In the genomic region with DNA sequence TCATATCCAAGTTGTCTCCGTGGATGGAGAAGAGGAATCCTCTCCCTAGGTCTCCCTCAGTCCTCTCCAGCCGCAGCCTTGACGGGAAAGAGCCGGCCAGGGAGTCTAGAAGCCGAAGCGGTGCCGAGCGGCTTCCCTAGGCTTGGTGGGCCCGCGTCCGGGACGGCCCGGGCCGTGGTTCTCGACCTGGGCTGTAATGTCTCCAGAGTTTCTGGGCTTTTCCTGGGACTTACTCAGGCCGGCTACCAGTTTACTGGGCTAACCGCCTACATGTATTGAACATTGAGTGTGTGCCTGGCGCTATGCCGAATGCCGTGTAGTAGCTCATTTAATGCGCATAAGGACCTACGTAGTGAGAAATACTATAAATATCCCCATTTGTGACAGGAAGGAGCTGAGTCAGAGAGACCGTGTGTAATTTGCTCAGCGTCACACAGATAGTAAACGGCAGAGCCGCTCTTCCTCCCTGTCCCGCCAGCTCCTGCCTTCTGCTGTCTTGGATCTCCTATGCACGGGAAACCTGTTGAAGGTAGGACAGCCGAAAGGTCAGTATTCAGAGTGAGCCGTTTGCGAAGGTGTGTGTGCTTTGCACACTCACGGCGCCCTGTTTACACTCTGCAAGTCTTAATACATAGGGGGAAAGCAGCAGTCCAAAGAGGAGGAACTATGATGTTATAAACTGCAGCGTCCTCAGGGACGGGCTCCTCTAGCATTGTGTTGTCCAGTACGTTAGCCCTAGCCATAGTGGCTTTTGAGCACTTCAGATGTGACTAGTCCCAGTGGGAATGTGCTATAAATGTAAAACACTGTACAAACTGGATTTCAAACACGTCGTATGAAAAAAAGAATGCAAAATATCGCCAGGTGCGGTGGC, we compare ENCODE assay signal across 1 cellular context.
TF ChIP-seq lines count a peak whose summit lies in the region.

No MANE protein-coding gene starts in this region.

TF ChIP-seq in H1, 55 proteins besides CTCF, POLR2A, EP300 and RAD21:
- TF ChIP-seq TBP (IDR thresholded peaks at IDR 0.05; ENCODE audit: low read depth, low read length) (no peak), RFX5 (IDR thresholded peaks at IDR 0.05; ENCODE audit: borderline replicate concordance, low read depth, low read length) (no peak), TEAD4 (IDR thresholded peaks at IDR 0.05; ENCODE audit: low read depth, low read length) (no peak), CBX5 (IDR thresholded peaks at IDR 0.05; ENCODE audit: low read depth, low read length) (no peak), TAF1 (IDR thresholded peaks at IDR 0.05; ENCODE audit: low read depth, low read length) (no peak), CHD1 (IDR thresholded peaks at IDR 0.05; ENCODE audit: low read depth, low read length) (no peak), TCF12 (IDR thresholded peaks at IDR 0.05; ENCODE audit: low read depth, low read length) (no peak), PHF8 (conservative IDR thresholded peaks at IDR 0.05; ENCODE audit: low read depth, low read length) (no peak; the same call in 1 of the 2 replicates)
- TF ChIP-seq, protein P1, sequence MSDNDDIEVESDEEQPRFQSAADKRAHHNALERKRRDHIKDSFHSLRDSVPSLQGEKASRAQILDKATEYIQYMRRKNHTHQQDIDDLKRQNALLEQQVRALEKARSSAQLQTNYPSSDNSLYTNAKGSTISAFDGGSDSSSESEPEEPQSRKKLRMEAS (IDR thresholded peaks at IDR 0.05): no peak
TF ChIP-seq in H1: peak in this region for 0.
